In the genomic region with DNA sequence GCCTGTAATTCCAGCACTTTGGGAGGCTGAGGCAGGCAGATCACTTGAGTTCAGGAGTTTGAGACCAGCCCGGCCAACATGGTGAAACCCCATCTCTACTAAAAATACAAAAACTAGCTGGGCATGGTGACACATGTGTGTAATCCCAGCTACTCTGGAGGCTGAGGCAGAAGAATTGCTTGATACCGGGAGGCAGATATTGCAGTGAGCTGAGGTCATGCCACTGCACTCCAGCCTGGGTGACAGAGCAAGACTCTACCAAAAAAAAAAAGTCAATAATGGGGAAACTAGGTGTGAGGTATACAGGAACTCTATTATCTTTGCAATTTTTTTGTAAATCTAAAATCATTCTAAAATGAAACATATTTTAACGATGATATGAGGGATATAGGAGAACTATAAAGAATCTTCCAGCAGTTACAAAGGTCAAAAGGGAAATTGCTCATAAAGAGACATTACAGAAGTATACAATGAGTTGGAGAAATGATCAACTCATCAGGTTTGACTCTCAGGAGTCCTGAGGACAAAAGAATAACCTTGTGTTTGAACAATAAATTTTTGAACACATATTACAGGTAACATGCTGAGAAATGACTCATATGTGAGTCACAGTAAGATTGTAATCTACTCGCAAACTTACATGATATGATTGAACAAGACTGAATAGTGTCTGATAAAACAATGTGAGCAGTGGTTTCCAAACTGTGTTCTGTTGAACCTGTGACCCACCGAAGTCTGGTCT, we compare ENCODE assay signal across 1 cellular context.
TF ChIP-seq lines count a peak whose summit lies in the region.

No MANE protein-coding gene starts in this region.

TF ChIP-seq in Ishikawa, 13 proteins besides CTCF, POLR2A, EP300 and RAD21 (continued from another document):
- TF ChIP-seq, protein P1, sequence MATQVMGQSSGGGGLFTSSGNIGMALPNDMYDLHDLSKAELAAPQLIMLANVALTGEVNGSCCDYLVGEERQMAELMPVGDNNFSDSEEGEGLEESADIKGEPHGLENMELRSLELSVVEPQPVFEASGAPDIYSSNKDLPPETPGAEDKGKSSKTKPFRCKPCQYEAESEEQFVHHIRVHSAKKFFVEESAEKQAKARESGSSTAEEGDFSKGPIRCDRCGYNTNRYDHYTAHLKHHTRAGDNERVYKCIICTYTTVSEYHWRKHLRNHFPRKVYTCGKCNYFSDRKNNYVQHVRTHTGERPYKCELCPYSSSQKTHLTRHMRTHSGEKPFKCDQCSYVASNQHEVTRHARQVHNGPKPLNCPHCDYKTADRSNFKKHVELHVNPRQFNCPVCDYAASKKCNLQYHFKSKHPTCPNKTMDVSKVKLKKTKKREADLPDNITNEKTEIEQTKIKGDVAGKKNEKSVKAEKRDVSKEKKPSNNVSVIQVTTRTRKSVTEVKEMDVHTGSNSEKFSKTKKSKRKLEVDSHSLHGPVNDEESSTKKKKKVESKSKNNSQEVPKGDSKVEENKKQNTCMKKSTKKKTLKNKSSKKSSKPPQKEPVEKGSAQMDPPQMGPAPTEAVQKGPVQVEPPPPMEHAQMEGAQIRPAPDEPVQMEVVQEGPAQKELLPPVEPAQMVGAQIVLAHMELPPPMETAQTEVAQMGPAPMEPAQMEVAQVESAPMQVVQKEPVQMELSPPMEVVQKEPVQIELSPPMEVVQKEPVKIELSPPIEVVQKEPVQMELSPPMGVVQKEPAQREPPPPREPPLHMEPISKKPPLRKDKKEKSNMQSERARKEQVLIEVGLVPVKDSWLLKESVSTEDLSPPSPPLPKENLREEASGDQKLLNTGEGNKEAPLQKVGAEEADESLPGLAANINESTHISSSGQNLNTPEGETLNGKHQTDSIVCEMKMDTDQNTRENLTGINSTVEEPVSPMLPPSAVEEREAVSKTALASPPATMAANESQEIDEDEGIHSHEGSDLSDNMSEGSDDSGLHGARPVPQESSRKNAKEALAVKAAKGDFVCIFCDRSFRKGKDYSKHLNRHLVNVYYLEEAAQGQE (IDR thresholded peaks at IDR 0.05; ENCODE audit: low read depth), result no peak
- TF ChIP-seq, protein P2, sequence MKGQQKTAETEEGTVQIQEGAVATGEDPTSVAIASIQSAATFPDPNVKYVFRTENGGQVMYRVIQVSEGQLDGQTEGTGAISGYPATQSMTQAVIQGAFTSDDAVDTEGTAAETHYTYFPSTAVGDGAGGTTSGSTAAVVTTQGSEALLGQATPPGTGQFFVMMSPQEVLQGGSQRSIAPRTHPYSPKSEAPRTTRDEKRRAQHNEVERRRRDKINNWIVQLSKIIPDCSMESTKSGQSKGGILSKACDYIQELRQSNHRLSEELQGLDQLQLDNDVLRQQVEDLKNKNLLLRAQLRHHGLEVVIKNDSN (IDR thresholded peaks at IDR 0.05), result no peak
- TF ChIP-seq NFIC (IDR thresholded peaks at IDR 0.05), result peak; percentile 55; the same call in 1 of the 2 replicates
- TF ChIP-seq, protein P3, sequence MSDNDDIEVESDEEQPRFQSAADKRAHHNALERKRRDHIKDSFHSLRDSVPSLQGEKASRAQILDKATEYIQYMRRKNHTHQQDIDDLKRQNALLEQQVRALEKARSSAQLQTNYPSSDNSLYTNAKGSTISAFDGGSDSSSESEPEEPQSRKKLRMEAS (IDR thresholded peaks at IDR 0.05), result no peak; the same call in 1 of the 2 replicates
- no peak for TF ChIP-seq CEBPB (IDR thresholded peaks at IDR 0.05)
- TF ChIP-seq TEAD4 (IDR thresholded peaks at IDR 0.05), result peak; percentile 64
- TF ChIP-seq YY1 (IDR thresholded peaks at IDR 0.05; ENCODE audit: low read depth), result no peak
- TF ChIP-seq FOXM1 (IDR thresholded peaks at IDR 0.05; ENCODE audit: borderline replicate concordance, low read depth), result peak; percentile 54; the same call in 1 of the 2 replicates
